ENCODE assay signal across 14 cellular contexts in the genomic region with DNA sequence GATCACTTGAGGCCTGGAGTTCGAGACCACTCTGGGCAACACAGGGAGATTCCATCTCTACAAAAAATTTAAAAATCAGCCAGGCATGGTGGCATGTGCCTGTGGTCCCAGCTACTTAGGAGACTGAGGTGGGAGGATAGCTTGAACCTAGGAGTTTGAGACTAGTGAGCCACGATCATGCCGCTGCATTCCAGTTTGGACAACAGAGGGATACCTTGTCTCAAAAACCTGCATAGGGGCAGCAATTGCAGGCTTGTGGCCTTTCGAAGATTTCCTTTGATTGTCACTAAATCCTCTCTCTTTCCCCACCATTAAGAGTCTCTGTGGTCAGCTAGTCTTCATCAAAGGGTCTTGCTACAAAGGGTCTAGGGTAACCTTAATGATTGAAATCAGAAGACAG.
DNase-seq lines count a peak whose midpoint lies in the region; ATAC-seq and TF ChIP-seq lines count a peak whose summit lies in the region.
"Had no signal": no experiment of that assay in that cellular context is flagged by ENCODE, and none has a peak within 500 bp of the region (broad histone marks: within the 10 kb centered on the region; RNA-seq: fewer than 3 reads in every experiment).

No MANE protein-coding gene starts in this region.

- H3K27ac ChIP-seq in CD4-positive, alpha-beta memory T cell (ENCODE audit: low read depth, low read length) = peak overlapping the region; percentile 75
- H3K27ac ChIP-seq in thyroid gland = peak overlapping the region in 1 of 3 donors; percentile 54
- no peak overlapping the region for H3K27ac ChIP-seq in foreskin keratinocyte
- H3K27ac ChIP-seq: SK-N-MC had no signal

- H3K4me3 Mint-ChIP-seq in CD4-positive, alpha-beta memory T cell = peak overlapping the region; percentile 87 to 98 (median 92)
- H3K4me3 Mint-ChIP-seq in HFFc6 (no peak overlapping the region), nephron progenitor cell (no peak overlapping the region)
- peak overlapping the region; percentile 93 for H3K4me3 Mint-ChIP-seq in activated naive CD8-positive, alpha-beta T cell

- POLR2A ChIA-PET in CD4-positive, alpha-beta memory T cell (lab: Charles Lee; ENCODE audit: partially characterized antibody) = interaction anchor here (0.8 to 4.1 kb wide), 6 partner anchors 8 to 502 kb away, joined by 3 to 49 read pairs (median 4); a partner anchor contains a TSS

- TF ChIP-seq CTCF in HFFc6 (IDR thresholded peaks at IDR 0.05) = no peak
- no peak for TF ChIP-seq CTCF in nephron progenitor cell (IDR thresholded peaks at IDR 0.05)
- TF ChIP-seq CTCF in thyroid gland (IDR thresholded peaks at IDR 0.05) = no peak
- no peak for TF ChIP-seq CTCF in foreskin keratinocyte (conservative IDR thresholded peaks at IDR 0.05)

- DNase-seq in CD4-positive, alpha-beta memory T cell = no peak
- no peak for DNase-seq in HFFc6
- DNase-seq in nephron progenitor cell = no peak
- DNase-seq in thyroid gland = no peak
- DNase-seq in foreskin keratinocyte = no peak
- DNase-seq: activated CD8-positive, alpha-beta memory T cell treated with anti-CD3 and anti-CD28 coated beads for 24 hours; anterior cingulate cortex; Caco-2; dorsolateral prefrontal cortex; NCI-H2081 treated with DMSO at 0.1 percent for 48 hours had no signal

- 86 to 93% methylated on average over 4 of the region's 4 CpGs for WGBS in thyroid gland, 2 donors

- H3K4me1 ChIP-seq in CD4-positive, alpha-beta memory T cell (ENCODE audit: insufficient read depth, low read length) = peaks cover 80% of the 10 kb centered on the region
- H3K4me1 ChIP-seq in thyroid gland = peaks cover 59 to 94% of the 10 kb centered on the region in 2 donors
- H3K4me1 ChIP-seq in foreskin keratinocyte = peaks cover 66% of the 10 kb centered on the region

- intact Hi-C loops in CD4-positive, alpha-beta memory T cell (cut with micrococcal nuclease) = no loop called here
- intact Hi-C loops in thyroid gland (cut with DNase I) = no loop called here

- CTCF ChIA-PET in CD4-positive, alpha-beta memory T cell (lab: Charles Lee; ENCODE audit: partially characterized antibody) = interaction anchor here (1.1 to 1.5 kb wide), 4 partner anchors 35 to 240 kb away, joined by 3 to 4 read pairs (median 4); no protein-coding TSS in a partner anchor

- ATAC-seq in GM19351 (IDR thresholded peaks at IDR 0.05; ENCODE audit: unreplicated experiment) (no peak), foreskin keratinocyte (no peak)

- no peaks in the 10 kb centered on the region for H3K36me3 ChIP-seq in CD4-positive, alpha-beta memory T cell (ENCODE audit: insufficient read depth, low read length)
- no peaks in the 10 kb centered on the region for H3K36me3 ChIP-seq in thyroid gland
- H3K36me3 ChIP-seq: suprapubic skin had no signal

- peaks cover 50 to 90% (median 74%) of the 10 kb centered on the region in 4 donors for H3K4me1 Mint-ChIP-seq in CD4-positive, alpha-beta memory T cell
- H3K4me1 Mint-ChIP-seq in HFFc6 (ENCODE audit: low read depth) (peaks cover 74% of the 10 kb centered on the region), nephron progenitor cell (peaks cover 46% of the 10 kb centered on the region)
- peaks cover 80% of the 10 kb centered on the region for H3K4me1 Mint-ChIP-seq in activated naive CD8-positive, alpha-beta T cell (ENCODE audit: low read depth)

- peak overlapping the region; percentile 68 to 95 for H3K4me3 ChIP-seq in CD4-positive, alpha-beta memory T cell (ENCODE audit: low read length in 2 of 2)
- no peak overlapping the region for H3K4me3 ChIP-seq in thyroid gland (replicated peaks in 1 of 3)
- H3K4me3 ChIP-seq: SK-N-MC had no signal

- no peaks in the 10 kb centered on the region for H3K9me3 ChIP-seq in CD4-positive, alpha-beta memory T cell (ENCODE audit: control insufficient read depth in 1 of 2, low read length in 2 of 2)
- no peaks in the 10 kb centered on the region for H3K9me3 ChIP-seq in thyroid gland
- H3K9me3 ChIP-seq: Caco-2, suprapubic skin had no signal

- H3K27me3 Mint-ChIP-seq in CD4-positive, alpha-beta memory T cell = no peaks in the 10 kb centered on the region
- H3K27me3 Mint-ChIP-seq in HFFc6 (ENCODE audit: insufficient read depth) (no peaks in the 10 kb centered on the region; the same call in 1 of the 2 replicates), nephron progenitor cell (ENCODE audit: low read depth, poor library complexity) (peaks cover 6% of the 10 kb centered on the region)
- no peaks in the 10 kb centered on the region for H3K27me3 Mint-ChIP-seq in activated naive CD8-positive, alpha-beta T cell

- peak overlapping the region; percentile 79 to 99 (median 96) for H3K27ac Mint-ChIP-seq in CD4-positive, alpha-beta memory T cell
- H3K27ac Mint-ChIP-seq in HFFc6 = peak overlapping the region; percentile 28; the same call in 1 of the 2 replicates
- peak overlapping the region; percentile 99 for H3K27ac Mint-ChIP-seq in activated naive CD8-positive, alpha-beta T cell
- peak overlapping the region; percentile 76 for H3K27ac Mint-ChIP-seq in nephron progenitor cell

- H3K27me3 ChIP-seq in CD4-positive, alpha-beta memory T cell (ENCODE audit: insufficient read depth, low read length) = no peaks in the 10 kb centered on the region
- H3K27me3 ChIP-seq in thyroid gland = no peaks in the 10 kb centered on the region
- H3K27me3 ChIP-seq in foreskin keratinocyte = no peaks in the 10 kb centered on the region
- H3K27me3 ChIP-seq: dorsolateral prefrontal cortex, suprapubic skin had no signal

- H3K36me3 Mint-ChIP-seq in CD4-positive, alpha-beta memory T cell = peaks cover 12 to 23% of the 10 kb centered on the region in 2 donors
- H3K36me3 Mint-ChIP-seq in HFFc6 (ENCODE audit: low read depth) (peaks cover 17% of the 10 kb centered on the region), nephron progenitor cell (ENCODE audit: low read depth) (peaks cover 29% of the 10 kb centered on the region)
- peaks cover 9% of the 10 kb centered on the region for H3K36me3 Mint-ChIP-seq in activated naive CD8-positive, alpha-beta T cell

- H3K9me3 Mint-ChIP-seq in CD4-positive, alpha-beta memory T cell = no peaks in the 10 kb centered on the region
- H3K9me3 Mint-ChIP-seq in HFFc6 (no peaks in the 10 kb centered on the region), nephron progenitor cell (peaks cover 8% of the 10 kb centered on the region)
- H3K9me3 Mint-ChIP-seq in activated naive CD8-positive, alpha-beta T cell (ENCODE audit: low read depth) = no peaks in the 10 kb centered on the region

- TF ChIP-seq POLR2A in thyroid gland (IDR thresholded peaks at IDR 0.05) = no peak

Comparison
In these comparisons a context has a peak if more than half of its experiments do, and no peak if none do; other contexts are left out.
1. H3K4me3 ChIP-seq: peak in CD4-positive, alpha-beta memory T cell (2 of 2); none in thyroid gland (0 of 3).
2. H3K27ac Mint-ChIP-seq: peak in every context shown above with its lines; median percentile 99 in activated naive CD8-positive, alpha-beta T cell; 96 in CD4-positive, alpha-beta memory T cell; 76 in nephron progenitor cell; 28 in HFFc6.
3. H3K4me3 Mint-ChIP-seq: peak in CD4-positive, alpha-beta memory T cell (8 of 8) and activated naive CD8-positive, alpha-beta T cell (single experiment); none in HFFc6 (single experiment) and nephron progenitor cell (single experiment).